1 cellular context compared by ENCODE assay signal in the genomic region with DNA sequence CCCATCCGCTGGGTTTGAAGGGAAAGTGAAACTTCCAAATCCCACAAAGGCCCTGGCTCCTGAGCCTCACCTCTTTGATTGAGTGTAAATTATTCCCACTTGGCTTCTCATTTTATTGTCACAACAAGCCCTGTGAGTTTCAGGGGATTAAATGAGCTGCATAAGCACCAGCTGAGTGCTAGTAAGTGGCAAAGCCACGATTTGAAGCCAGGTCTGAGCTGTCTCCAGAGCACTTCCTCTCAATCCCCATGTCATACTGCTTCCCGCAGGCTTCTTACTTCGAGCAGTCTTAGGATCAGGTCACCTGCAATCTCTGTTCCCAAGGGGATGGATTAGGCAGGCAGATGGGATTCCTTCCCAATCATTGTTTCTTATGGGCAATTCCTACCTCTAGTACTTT.
TF ChIP-seq lines count a peak whose summit lies in the region.

No MANE protein-coding gene starts in this region.

TF ChIP-seq in K562, 482 proteins besides CTCF, POLR2A, EP300 and RAD21:
- TF ChIP-seq PHF20 (IDR thresholded peaks at IDR 0.05; ENCODE audit: partially characterized antibody) (no peak), SPI1 (IDR thresholded peaks at IDR 0.05; ENCODE audit: borderline replicate concordance, low read depth, low read length) (peak; percentile 48; the same call in 1 of the 2 replicates), ZFP36 (IDR thresholded peaks at IDR 0.05; ENCODE audit: low read depth, low read length, partially characterized antibody) (no peak)
TF ChIP-seq in K562: peak in this region for 1.
